8 cellular contexts compared by ENCODE assay signal in the genomic region with DNA sequence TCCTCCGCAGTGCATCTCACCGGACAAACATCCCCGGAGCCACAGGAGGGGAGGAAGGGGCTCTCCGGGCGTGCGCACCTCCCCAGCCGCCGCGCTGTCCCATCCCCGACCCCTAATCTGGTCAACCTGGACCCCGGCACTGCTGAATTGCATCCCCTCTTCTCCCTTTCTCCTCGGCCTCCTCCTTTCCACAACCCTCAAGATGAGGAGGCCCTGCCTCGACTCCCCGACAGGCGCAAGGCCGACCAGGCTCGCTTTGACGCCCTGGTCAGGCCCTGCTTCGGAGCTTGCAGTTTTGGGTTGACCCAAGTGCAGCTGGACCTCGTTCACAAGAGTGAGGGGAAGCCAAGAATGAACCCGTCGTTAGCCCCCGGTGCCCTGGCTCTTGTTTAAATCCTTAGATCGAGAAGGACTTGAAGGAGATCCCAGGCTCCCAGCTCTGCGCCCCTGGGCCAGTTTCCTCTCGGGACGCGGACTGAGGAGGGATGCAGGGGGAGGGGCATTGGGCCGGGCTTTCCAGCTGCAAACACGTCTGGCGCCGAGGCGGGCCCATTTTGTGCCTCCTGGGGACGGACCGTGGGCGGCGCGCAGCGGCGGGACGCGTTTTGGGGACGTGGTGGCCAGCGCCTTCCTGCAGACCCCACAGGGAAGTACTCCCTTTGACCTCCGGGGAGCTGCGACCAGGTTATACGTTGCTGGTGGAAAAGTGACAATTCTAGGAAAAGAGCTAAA. TPM values are rescaled to one million over a fixed set of nuclear protein-coding genes. Genes with fewer than 3 reads are reported as not detected.
DNase-seq lines count a peak whose midpoint lies in the region; ATAC-seq and TF ChIP-seq lines count a peak whose summit lies in the region.

No MANE protein-coding gene starts in this region.

- peak overlapping the region; percentile 11 for H3K4me3 Mint-ChIP-seq in activated naive CD4-positive, alpha-beta T cell treated with anti-CD3 and anti-CD28 coated beads, Interleukin-2, amount 50 U/mL, for 24 hours
- H3K4me3 Mint-ChIP-seq in activated naive CD4-positive, alpha-beta T cell treated with anti-CD3 and anti-CD28 coated beads for 36 hours: no peak overlapping the region
- H3K4me3 Mint-ChIP-seq in endothelial cell (ENCODE audit: unreplicated experiment): peak overlapping the region; percentile 85

- H3K4me1 ChIP-seq in muscle layer of colon (ENCODE audit: insufficient read depth, low read length) (peaks cover 29% of the 10 kb centered on the region), vagina (peaks cover 56% of the 10 kb centered on the region)

- peak overlapping the region; percentile 9 for H3K9ac ChIP-seq in muscle layer of colon (ENCODE audit: low read length)

- peaks cover 36% of the 10 kb centered on the region for H3K4me1 Mint-ChIP-seq in activated naive CD4-positive, alpha-beta T cell treated with anti-CD3 and anti-CD28 coated beads, Interleukin-2, amount 50 U/mL, for 24 hours
- H3K4me1 Mint-ChIP-seq in activated naive CD4-positive, alpha-beta T cell treated with anti-CD3 and anti-CD28 coated beads for 36 hours (ENCODE audit: low read depth): peaks cover 43% of the 10 kb centered on the region
- H3K4me1 Mint-ChIP-seq in endothelial cell (ENCODE audit: unreplicated experiment): peaks cover 27% of the 10 kb centered on the region

- H3K27ac ChIP-seq in muscle layer of colon (ENCODE audit: low read depth, low read length) (peak overlapping the region; percentile 48), vagina (peak overlapping the region; percentile 87)

- CTCF ChIA-PET in activated naive CD4-positive, alpha-beta T cell treated with anti-CD3 and anti-CD28 coated beads for 36 hours (lab: Charles Lee): interaction anchor here (0.7 to 4.9 kb wide), 7 partner anchors 13 to 327 kb away, joined by 3 to 78 read pairs (median 6); no protein-coding TSS in a partner anchor

- H3K27ac Mint-ChIP-seq in activated naive CD4-positive, alpha-beta T cell treated with anti-CD3 and anti-CD28 coated beads, Interleukin-2, amount 50 U/mL, for 24 hours: no peak overlapping the region
- no peak overlapping the region for H3K27ac Mint-ChIP-seq in activated naive CD4-positive, alpha-beta T cell treated with anti-CD3 and anti-CD28 coated beads for 36 hours
- H3K27ac Mint-ChIP-seq in endothelial cell (ENCODE audit: unreplicated experiment): no peak overlapping the region

- H3K36me3 ChIP-seq in muscle layer of colon (ENCODE audit: insufficient read depth, low read length): no peaks in the 10 kb centered on the region
- H3K36me3 ChIP-seq in vagina: no peaks in the 10 kb centered on the region

- H3K27me3 ChIP-seq in muscle layer of colon (ENCODE audit: control insufficient read depth in 1 of 2, insufficient read depth in 2 of 2, low read length in 2 of 2): peaks cover 52 to 69% of the 10 kb centered on the region in 2 donors
- H3K27me3 ChIP-seq in vagina: peaks cover 10% of the 10 kb centered on the region

- DNase-seq in activated naive CD4-positive, alpha-beta T cell treated with anti-CD3 and anti-CD28 coated beads for 36 hours: no peak
- DNase-seq in endothelial cell (ENCODE audit: low spot score) (peak; percentile 39), vagina (ENCODE audit: extremely low spot score in 2 of 2) (peak in 1 of 2 donors; percentile 88), KG1 (lab: John Stamatoyannopoulos, UW) (no peak), NCI-H1436 (lab: John Stamatoyannopoulos, UW) (no peak)

- TF ChIP-seq CTCF in endothelial cell (IDR thresholded peaks at IDR 0.05; ENCODE audit: unreplicated experiment) (no peak), vagina (IDR thresholded peaks at IDR 0.05) (no peak)

- no peak for ATAC-seq in HG03520 (IDR thresholded peaks at IDR 0.05; ENCODE audit: unreplicated experiment)

- H3K4me3 ChIP-seq in muscle layer of colon (ENCODE audit: low read depth in 1 of 2, low read length in 2 of 2) (peak overlapping the region; percentile 11 to 50), vagina (peak overlapping the region; percentile 56 to 65)

- H3K36me3 Mint-ChIP-seq in activated naive CD4-positive, alpha-beta T cell treated with anti-CD3 and anti-CD28 coated beads, Interleukin-2, amount 50 U/mL, for 24 hours: no peaks in the 10 kb centered on the region
- no peaks in the 10 kb centered on the region for H3K36me3 Mint-ChIP-seq in activated naive CD4-positive, alpha-beta T cell treated with anti-CD3 and anti-CD28 coated beads for 36 hours (ENCODE audit: low read depth)
- H3K36me3 Mint-ChIP-seq in endothelial cell (ENCODE audit: low read depth, unreplicated experiment): no peaks in the 10 kb centered on the region

- intact Hi-C loops in activated naive CD4-positive, alpha-beta T cell treated with anti-CD3 and anti-CD28 coated beads for 36 hours (cut with micrococcal nuclease): loop anchor here (2.0 to 10.0 kb wide), 7 partner anchors 139 to 1997 kb away; partner anchors contain the start of gene SCFD2
- intact Hi-C loops in vagina (cut with DNase I): loop anchor here (2.0 to 10.0 kb wide), 3 partner anchors 167 to 1035 kb away; partner anchors contain the start of genes CHIC2 and FIP1L1

- peaks cover 49% of the 10 kb centered on the region for H3K27me3 Mint-ChIP-seq in activated naive CD4-positive, alpha-beta T cell treated with anti-CD3 and anti-CD28 coated beads, Interleukin-2, amount 50 U/mL, for 24 hours
- H3K27me3 Mint-ChIP-seq in activated naive CD4-positive, alpha-beta T cell treated with anti-CD3 and anti-CD28 coated beads for 36 hours (ENCODE audit: low read depth): peaks cover 74% of the 10 kb centered on the region
- peaks cover 25% of the 10 kb centered on the region for H3K27me3 Mint-ChIP-seq in endothelial cell (ENCODE audit: unreplicated experiment)

- no peaks in the 10 kb centered on the region for H3K9me3 Mint-ChIP-seq in activated naive CD4-positive, alpha-beta T cell treated with anti-CD3 and anti-CD28 coated beads, Interleukin-2, amount 50 U/mL, for 24 hours
- no peaks in the 10 kb centered on the region for H3K9me3 Mint-ChIP-seq in activated naive CD4-positive, alpha-beta T cell treated with anti-CD3 and anti-CD28 coated beads for 36 hours
- no peaks in the 10 kb centered on the region for H3K9me3 Mint-ChIP-seq in endothelial cell (ENCODE audit: unreplicated experiment)

- H3K9me3 ChIP-seq in muscle layer of colon (ENCODE audit: low read length) (no peaks in the 10 kb centered on the region), vagina (no peaks in the 10 kb centered on the region)

- no peak for TF ChIP-seq POLR2A in vagina (IDR thresholded peaks at IDR 0.05)

RNA-seq across cellular contexts. Expression of gene PDGFRA, which starts 2.5 kb away (rescaled TPM):
- not detected for total RNA-seq in activated naive CD4-positive, alpha-beta T cell treated with anti-CD3 and anti-CD28 coated beads for 36 hours
- total RNA-seq in endothelial cell (ENCODE audit: unreplicated experiment) (3.4 TPM), vagina (141 TPM)

Comparison
In these comparisons a context has a peak if more than half of its experiments do, and no peak if none do; other contexts are left out.
1. RNA of gene PDGFRA, which starts 2.5 kb away (total RNA-seq): 141 TPM in vagina (single experiment); 3.4 TPM in endothelial cell (single experiment) and not detected in activated naive CD4-positive, alpha-beta T cell treated with anti-CD3 and anti-CD28 coated beads for 36 hours; every median in the first group is over 10 times any median in the second.